10 cellular contexts compared by ENCODE assay signal in the genomic region with DNA sequence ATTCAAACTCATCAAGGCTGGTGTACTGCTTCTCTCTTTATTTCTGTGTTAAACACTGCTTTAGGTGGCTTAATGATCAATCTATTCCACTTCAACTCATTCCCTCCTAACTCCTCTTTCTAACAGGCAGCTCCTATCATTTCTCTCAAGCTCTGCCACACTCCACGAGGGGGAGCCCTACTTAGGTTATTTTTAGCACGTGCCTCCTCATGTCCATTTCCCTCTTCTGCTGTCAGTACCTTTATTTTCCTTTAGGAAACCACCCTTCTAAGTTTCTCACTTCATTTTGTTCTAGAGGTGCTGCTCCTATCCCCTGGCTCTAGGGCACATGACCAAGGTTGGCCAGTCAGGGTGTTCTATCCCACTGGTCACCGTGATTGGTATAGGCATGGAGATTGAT. TPM values are rescaled to one million over a fixed set of nuclear protein-coding genes. Genes with fewer than 3 reads are reported as not detected.
DNase-seq lines count a peak whose midpoint lies in the region; ATAC-seq, FAIRE-seq and TF ChIP-seq lines count a peak whose summit lies in the region.
"Had no signal": no experiment of that assay in that cellular context is flagged by ENCODE, and none has a peak within 500 bp of the region (broad histone marks: within the 10 kb centered on the region; RNA-seq: fewer than 3 reads in every experiment).

No MANE protein-coding gene starts in this region.

- FAIRE-seq in H54 (lab: Jason Lieb, UNC) = peak; percentile 82

- no peak overlapping the region for H3K27ac Mint-ChIP-seq in activated T-cell treated with anti-CD3 and anti-CD28 coated beads, Interleukin-2, amount 50 U/mL, for 24 hours
- H3K27ac Mint-ChIP-seq: brain, naive B cell had no signal

- H3K4me1 Mint-ChIP-seq in activated T-cell treated with anti-CD3 and anti-CD28 coated beads, Interleukin-2, amount 50 U/mL, for 24 hours (ENCODE audit: low read depth) = no peaks in the 10 kb centered on the region

- ATAC-seq in upper lobe of left lung (ENCODE audit: low FRiP score in 2 of 2) (no peak), HG02852 (IDR thresholded peaks at IDR 0.05; ENCODE audit: unreplicated experiment) (no peak)

- peaks cover 11% of the 10 kb centered on the region for H3K9me3 Mint-ChIP-seq in activated T-cell treated with anti-CD3 and anti-CD28 coated beads, Interleukin-2, amount 50 U/mL, for 24 hours

- TF ChIP-seq EP300 in upper lobe of left lung (IDR thresholded peaks at IDR 0.05) = no peak

- TF ChIP-seq CTCF in BE2C (IDR thresholded peaks at IDR 0.05; ENCODE audit: low read depth, low read length) = peak; percentile 55
- TF ChIP-seq CTCF in OCI-LY1 (IDR thresholded peaks at IDR 0.05; ENCODE audit: low read length) = peak; percentile 48; the same call in 1 of the 2 replicates
- peak in 2 of 6 experiments; percentile 6 to 11 for TF ChIP-seq CTCF in upper lobe of left lung (IDR thresholded peaks at IDR 0.05)
- no peak for TF ChIP-seq CTCF in right atrium auricular region (IDR thresholded peaks at IDR 0.05)

- WGBS in upper lobe of left lung, 2 donors = 34 to 35% methylated on average over 3 of the region's 3 CpGs

- no peak overlapping the region for H3K4me2 ChIP-seq in OCI-LY1 (ENCODE audit: low read length)

- H3K9me2 ChIP-seq in OCI-LY1 (ENCODE audit: low read depth, low read length) = no peaks in the 10 kb centered on the region

- H3K4me3 Mint-ChIP-seq in activated T-cell treated with anti-CD3 and anti-CD28 coated beads, Interleukin-2, amount 50 U/mL, for 24 hours = no peak overlapping the region
- H3K4me3 Mint-ChIP-seq: brain had no signal

- TF ChIP-seq POLR2A in H54 (IDR thresholded peaks at IDR 0.05; ENCODE audit: low read depth, low read length) (no peak), upper lobe of left lung (IDR thresholded peaks at IDR 0.05) (no peak)

- peaks cover 2% of the 10 kb centered on the region; the same call in 1 of the 2 replicates for H3K27me3 ChIP-seq in BE2C
- no peaks in the 10 kb centered on the region for H3K27me3 ChIP-seq in OCI-LY1 (ENCODE audit: insufficient read depth, low read length)
- no peaks in the 10 kb centered on the region for H3K27me3 ChIP-seq in upper lobe of left lung
- H3K27me3 ChIP-seq in right atrium auricular region = no peaks in the 10 kb centered on the region

- no peaks in the 10 kb centered on the region for H3F3A ChIP-seq in OCI-LY1 (ENCODE audit: insufficient read depth, low read length)

- no peak overlapping the region for H2AFZ ChIP-seq in OCI-LY1 (ENCODE audit: low read length)

- H3K9me3 ChIP-seq in BE2C (no peaks in the 10 kb centered on the region), OCI-LY1 (ENCODE audit: low read length) (no peaks in the 10 kb centered on the region), upper lobe of left lung (no peaks in the 10 kb centered on the region), right atrium auricular region (no peaks in the 10 kb centered on the region)

- no peaks in the 10 kb centered on the region for H3K79me2 ChIP-seq in OCI-LY1 (ENCODE audit: insufficient read depth, low read length)

- no peak overlapping the region for H3K9ac ChIP-seq in OCI-LY1 (ENCODE audit: low read length)

- H3K27me3 Mint-ChIP-seq in activated T-cell treated with anti-CD3 and anti-CD28 coated beads, Interleukin-2, amount 50 U/mL, for 24 hours = peaks cover 7% of the 10 kb centered on the region

- DNase-seq in BE2C (peak; percentile 55), H54 (ENCODE audit: insufficient read length, low spot score) (peak; percentile 38), glomerular visceral epithelial cell (ENCODE audit: extremely low spot score) (peak; percentile 17), upper lobe of left lung (no peak), right atrium auricular region (ENCODE audit: low spot score) (no peak)
- no peak for DNase-seq in activated T-cell treated with anti-CD3 and anti-CD28 coated beads, Interleukin-2, amount 50 U/mL, for 24 hours
- DNase-seq: naive B cell had no signal

- H3K4me3 ChIP-seq in BE2C (ENCODE audit: low read depth, low read length) = no peak overlapping the region
- H3K4me3 ChIP-seq in OCI-LY1 (ENCODE audit: low read depth, low read length, poor library complexity, severe bottlenecking) = no peak overlapping the region
- H3K4me3 ChIP-seq in upper lobe of left lung = no peak overlapping the region
- H3K4me3 ChIP-seq in right atrium auricular region = no peak overlapping the region

- H3K4me1 ChIP-seq in BE2C (no peaks in the 10 kb centered on the region), OCI-LY1 (ENCODE audit: insufficient read depth, low read length, severe bottlenecking) (no peaks in the 10 kb centered on the region), upper lobe of left lung (no peaks in the 10 kb centered on the region), right atrium auricular region (no peaks in the 10 kb centered on the region)

- H3K36me3 Mint-ChIP-seq in activated T-cell treated with anti-CD3 and anti-CD28 coated beads, Interleukin-2, amount 50 U/mL, for 24 hours (ENCODE audit: low read depth) = no peaks in the 10 kb centered on the region
- H3K36me3 Mint-ChIP-seq: brain had no signal

- no peaks in the 10 kb centered on the region for H4K20me1 ChIP-seq in OCI-LY1 (ENCODE audit: insufficient read depth, low read length)

- H3K27ac ChIP-seq in OCI-LY1 (ENCODE audit: low read depth, low read length, poor library complexity, severe bottlenecking) (no peak overlapping the region), upper lobe of left lung (no peak overlapping the region), right atrium auricular region (no peak overlapping the region)

- H3K36me3 ChIP-seq in BE2C (no peaks in the 10 kb centered on the region), OCI-LY1 (ENCODE audit: insufficient read depth, low read length) (no peaks in the 10 kb centered on the region), upper lobe of left lung (no peaks in the 10 kb centered on the region), right atrium auricular region (no peaks in the 10 kb centered on the region)

RNA-seq across cellular contexts. Expression of a gene that starts 6.7 kb away (rescaled TPM):
- polyA plus RNA-seq in BE2C (2012; ENCODE audit: insufficient read depth, insufficient read length, low read depth) = 1.4 TPM
- 10 to 100 TPM in 1 of 6 donors, 1 to 10 TPM in 1, under 1 TPM in 3, not detected in 1; 0.30 to 10.9 (median 0.72) TPM for total RNA-seq in upper lobe of left lung
- total RNA-seq in right atrium auricular region = 1 to 10 TPM in 1 of 2 donors, under 1 TPM in 1; 0.78 to 2.0 TPM

Comparison
In these comparisons a context has a peak if more than half of its experiments do, and no peak if none do; other contexts are left out.
1. DNase-seq: peak in BE2C (single experiment), H54 (single experiment) and glomerular visceral epithelial cell (single experiment); none in upper lobe of left lung (0 of 2), activated T-cell treated with anti-CD3 and anti-CD28 coated beads, Interleukin-2, amount 50 U/mL, for 24 hours (single experiment) and right atrium auricular region (single experiment).
2. CTCF ChIP-seq: peak in BE2C (single experiment) and OCI-LY1 (single experiment); none in right atrium auricular region (0 of 2).